22 cellular contexts compared by ENCODE assay signal in genomic region chr10:123966896-123967231, GRCh38.
"Had no signal": no experiment of that assay in that cellular context is flagged by ENCODE, and none has a peak within 500 bp of the region (broad histone marks: within the 10 kb centered on the region; RNA-seq: fewer than 3 reads in every experiment).

No MANE protein-coding gene starts in this region.

- H3K27ac ChIP-seq: epithelial cell of prostate, upper lobe of left lung, vagina had no signal

- H3K36me3 ChIP-seq: upper lobe of left lung, vagina had no signal

- DNase-seq: activated CD4-positive, alpha-beta T cell treated with anti-CD3 and anti-CD28 coated beads, Interleukin-2, amount 10 ng/mL, durations not matched to agents 7 days and 5 days; activated CD4-positive, CD25-positive, alpha-beta regulatory T cell treated with anti-CD3 and anti-CD28 coated beads, Interleukin-2, amount 50 U/mL, for 72 hours; activated CD8-positive, alpha-beta T cell treated with anti-CD3 and anti-CD28 coated beads for 36 hours; activated naive CD8-positive, alpha-beta T cell treated with anti-CD3 and anti-CD28 coated beads, Interleukin-2, amount 50 U/mL, for 24 hours; activated T-cell treated with anti-CD3 and anti-CD28 coated beads, Interleukin-2, amount 50 U/mL, for 48 hours; effector CD8-positive, alpha-beta T cell; head of caudate nucleus; hippocampal formation; naive thymus-derived CD8-positive, alpha-beta T cell; occipital lobe; right cardiac atrium; stimulated activated CD4-positive, alpha-beta T cell treated with anti-CD3 and anti-CD28 coated beads, Interleukin-2, amount 100 ng/mL, for 48 hours; stimulated activated naive CD8-positive, alpha-beta T cell treated with anti-CD3 and anti-CD28 coated beads, Interleukin-15, Interleukin-2, amounts not matched to agents 100 U/mL and 50 U/mL, for 24 hours; T-helper 2 cell; upper lobe of left lung had no signal

- H3K27me3 ChIP-seq: vagina had no signal

- H3K27ac Mint-ChIP-seq: activated CD4-positive, alpha-beta T cell treated with anti-CD3 and anti-CD28 coated beads, Interleukin-2, amount 10 ng/mL, durations not matched to agents 7 days and 5 days; activated CD8-positive, alpha-beta T cell treated with anti-CD3 and anti-CD28 coated beads for 36 hours; activated naive CD4-positive, alpha-beta T cell treated with anti-CD3 and anti-CD28 coated beads, Interleukin-2, amount 50 U/mL, for 24 hours; activated naive CD8-positive, alpha-beta T cell treated with anti-CD3 and anti-CD28 coated beads, Interleukin-2, amount 50 U/mL, for 24 hours; activated T-helper 2 cell treated with anti-CD3 and anti-CD28 coated beads, Interferon-gamma antibody, Interleukin-2, Interleukin-4, amounts not matched to agents 10 μg/mL and 5 μg/mL and 100 μg/mL, durations not matched to agents 14 hours and 24 hours and 36 hours; memory B cell had no signal

- H3K4me3 ChIP-seq: upper lobe of left lung, vagina had no signal

- H3K4me1 ChIP-seq: upper lobe of left lung had no signal

- H3K36me3 Mint-ChIP-seq: memory B cell; naive thymus-derived CD8-positive, alpha-beta T cell had no signal

- H3K4me1 Mint-ChIP-seq: activated CD4-positive, alpha-beta T cell treated with anti-CD3 and anti-CD28 coated beads, Interleukin-2, amount 10 ng/mL, durations not matched to agents 7 days and 5 days; activated naive CD4-positive, alpha-beta T cell treated with anti-CD3 and anti-CD28 coated beads, Interleukin-2, amount 50 U/mL, for 24 hours; activated naive CD8-positive, alpha-beta T cell treated with anti-CD3 and anti-CD28 coated beads, Interleukin-2, amount 50 U/mL, for 24 hours; central memory CD8-positive, alpha-beta T cell; neural crest cell had no signal

- H3K9me3 ChIP-seq: upper lobe of left lung, vagina had no signal

- H3K9me3 Mint-ChIP-seq: activated CD4-positive, alpha-beta T cell treated with anti-CD3 and anti-CD28 coated beads, Interleukin-2, amount 10 ng/mL, durations not matched to agents 7 days and 5 days; activated CD8-positive, alpha-beta T cell treated with anti-CD3 and anti-CD28 coated beads for 36 hours; activated naive CD4-positive, alpha-beta T cell treated with anti-CD3 and anti-CD28 coated beads, Interleukin-2, amount 50 U/mL, for 24 hours; activated naive CD8-positive, alpha-beta T cell treated with anti-CD3 and anti-CD28 coated beads, Interleukin-2, amount 50 U/mL, for 24 hours; activated T-helper 2 cell treated with anti-CD3 and anti-CD28 coated beads, Interferon-gamma antibody, Interleukin-2, Interleukin-4, amounts not matched to agents 10 μg/mL and 5 μg/mL and 100 μg/mL, durations not matched to agents 14 hours and 24 hours and 36 hours; central memory CD8-positive, alpha-beta T cell; memory B cell; neural crest cell had no signal

- H3K4me3 Mint-ChIP-seq: activated CD4-positive, alpha-beta T cell treated with anti-CD3 and anti-CD28 coated beads, Interleukin-2, amount 10 ng/mL, durations not matched to agents 7 days and 5 days; activated CD8-positive, alpha-beta T cell treated with anti-CD3 and anti-CD28 coated beads for 36 hours; activated naive CD4-positive, alpha-beta T cell treated with anti-CD3 and anti-CD28 coated beads, Interleukin-2, amount 50 U/mL, for 24 hours; activated naive CD8-positive, alpha-beta T cell treated with anti-CD3 and anti-CD28 coated beads, Interleukin-2, amount 50 U/mL, for 24 hours; central memory CD8-positive, alpha-beta T cell; memory B cell; naive thymus-derived CD8-positive, alpha-beta T cell; neural crest cell had no signal
